ENCODE assay signal across 8 cellular contexts in the genomic region with DNA sequence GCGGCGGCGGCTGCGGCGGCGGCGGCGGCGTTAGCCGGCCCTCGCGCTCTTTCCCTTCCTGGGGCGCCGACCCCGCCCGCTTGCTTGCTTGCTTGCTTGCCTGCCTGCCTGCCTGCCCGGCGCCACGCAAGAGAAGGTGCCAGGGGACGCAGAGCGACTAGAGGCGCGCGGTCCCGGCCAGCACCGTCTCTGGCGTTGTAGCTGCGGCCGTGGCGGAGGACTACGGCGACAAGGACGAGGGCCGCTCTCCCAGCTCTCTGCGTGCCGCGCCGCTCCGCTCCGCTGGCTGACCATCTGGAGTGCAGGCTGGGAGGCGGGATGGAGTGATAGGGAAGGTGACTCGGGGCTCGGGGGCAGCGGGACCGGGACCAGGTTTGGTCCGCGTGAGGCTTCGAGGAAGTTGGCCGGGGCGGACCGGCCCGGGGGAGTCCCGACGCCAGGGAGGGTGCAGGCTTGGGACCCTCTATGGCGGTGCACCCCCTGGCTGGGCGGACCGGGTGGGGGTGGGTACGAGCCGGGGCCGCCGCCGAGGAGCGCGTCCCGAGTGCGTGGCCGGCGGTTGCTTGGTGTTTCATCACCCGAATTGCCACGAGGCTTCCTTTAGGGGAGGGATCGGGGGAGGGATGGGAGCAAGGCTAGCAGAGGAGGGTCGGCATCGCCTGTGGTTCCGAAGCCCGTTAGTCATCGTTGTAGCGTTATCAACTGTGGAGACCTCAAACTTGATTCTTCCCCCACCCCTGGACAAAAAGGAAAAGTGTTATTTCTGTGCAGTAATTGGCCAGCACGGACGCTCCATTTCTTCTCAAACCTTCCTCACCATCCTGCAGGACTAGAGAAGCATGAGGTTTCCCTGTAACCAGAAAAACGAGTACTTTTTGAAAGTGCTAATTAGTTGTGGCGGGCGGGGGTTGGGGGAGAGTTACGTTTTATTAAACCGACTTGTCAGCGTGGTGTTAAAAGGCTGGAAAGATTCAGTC. TPM values are rescaled to one million over a fixed set of nuclear protein-coding genes. Genes with fewer than 3 reads are reported as not detected.
DNase-seq lines count a peak whose midpoint lies in the region; ATAC-seq, FAIRE-seq and TF ChIP-seq lines count a peak whose summit lies in the region.

No MANE protein-coding gene starts in this region.

- H3K27me3 Mint-ChIP-seq in activated CD4-positive, alpha-beta memory T cell treated with anti-CD3 and anti-CD28 coated beads, Interleukin-2, amount 10 ng/mL, durations not matched to agents 7 days and 5 days = no peaks in the 10 kb centered on the region

- H3K36me3 Mint-ChIP-seq in activated CD4-positive, alpha-beta memory T cell treated with anti-CD3 and anti-CD28 coated beads, Interleukin-2, amount 10 ng/mL, durations not matched to agents 7 days and 5 days (ENCODE audit: low read depth) = peaks cover 16% of the 10 kb centered on the region

- no peak for FAIRE-seq in A549 (lab: Jason Lieb, UNC)

- H3K27ac Mint-ChIP-seq in activated CD4-positive, alpha-beta memory T cell treated with anti-CD3 and anti-CD28 coated beads, Interleukin-2, amount 10 ng/mL, durations not matched to agents 7 days and 5 days = peak overlapping the region; percentile 97

- TF ChIP-seq RAD21 in A549 (conservative IDR thresholded peaks at IDR 0.05 in 1 of 2, IDR thresholded peaks at IDR 0.05 in 1 of 2) = no peak

- CTCF ChIA-PET in A549 (lab: Yijun Ruan, JAX) = no interaction called here
- CTCF ChIA-PET in activated CD4-positive, alpha-beta memory T cell treated with anti-CD3 and anti-CD28 coated beads, Interleukin-2, amount 10 ng/mL, durations not matched to agents 7 days and 5 days (lab: Charles Lee) = interaction anchor here (1.6 kb wide), 1 partner anchor 14 kb away, joined by 3 read pairs; a partner anchor contains a TSS

- peak overlapping the region; percentile 98 for H3K4me3 Mint-ChIP-seq in activated CD4-positive, alpha-beta memory T cell treated with anti-CD3 and anti-CD28 coated beads, Interleukin-2, amount 10 ng/mL, durations not matched to agents 7 days and 5 days

- ATAC-seq in A549 (peak; percentile 74 to 86), HG02938 (IDR thresholded peaks at IDR 0.05; ENCODE audit: unreplicated experiment) (peak; percentile 46)

- peak overlapping the region; percentile 77 for H3K4me2 ChIP-seq in A549

- no peak for TF ChIP-seq CTCF in A549 (IDR thresholded peaks at IDR 0.05)
- no peak for TF ChIP-seq CTCF in GM13976 (IDR thresholded peaks at IDR 0.05; ENCODE audit: borderline replicate concordance, control extremely low read depth, extremely low read depth, insufficient read depth, missing control alignments)

- DNase-seq in A549 (ENCODE audit: low read depth in 1 of 2, low spot score in 1 of 2) (peak; percentile 66 to 83), GM13976 (ENCODE audit: low spot score) (peak; percentile 55), NCI-H2227 treated with DMSO at 0.1 percent for 48 hours (lab: John Stamatoyannopoulos, UW) (peak; percentile 54), medulla oblongata (ENCODE audit: extremely low spot score) (peak; percentile 55)
- DNase-seq in activated CD4-positive, alpha-beta memory T cell treated with anti-CD3 and anti-CD28 coated beads, Interleukin-2, amount 10 ng/mL, durations not matched to agents 7 days and 5 days = peak; percentile 73
- peak; percentile 32 for DNase-seq in effector CD4-positive, alpha-beta T cell
- peak; percentile 59 for DNase-seq in stimulated activated CD8-positive, alpha-beta memory T cell treated with anti-CD3 and anti-CD28 coated beads, Interleukin-12 subunit alpha, Interleukin-12 subunit beta, amount 100 ng/mL, for 24 hours (ENCODE audit: extremely low read depth)

- H3K4me1 ChIP-seq in A549 = peaks cover 40% of the 10 kb centered on the region; the same call in 2 of the 3 replicates

- no peaks in the 10 kb centered on the region for H3K9me3 ChIP-seq in A549

- H3K27ac ChIP-seq in A549 = peak overlapping the region; percentile 99

- peak; percentile 55 for TF ChIP-seq POLR2A in A549 (IDR thresholded peaks at IDR 0.05; ENCODE audit: low read length)

- no peak for TF ChIP-seq EP300 in A549 (IDR thresholded peaks at IDR 0.05)

- peaks cover 54% of the 10 kb centered on the region for H3K4me1 Mint-ChIP-seq in activated CD4-positive, alpha-beta memory T cell treated with anti-CD3 and anti-CD28 coated beads, Interleukin-2, amount 10 ng/mL, durations not matched to agents 7 days and 5 days

- peak overlapping the region; percentile 85 for H3K4me3 ChIP-seq in A549

- H3K9me3 Mint-ChIP-seq in activated CD4-positive, alpha-beta memory T cell treated with anti-CD3 and anti-CD28 coated beads, Interleukin-2, amount 10 ng/mL, durations not matched to agents 7 days and 5 days = no peaks in the 10 kb centered on the region

- under 1% methylated on average over 37 of the region's 85 CpGs for WGBS in A549 (ENCODE audit: missing lambda C conversion rate)

- POLR2A ChIA-PET in A549 (lab: Yijun Ruan, JAX) = interaction anchor here (0.6 to 1.4 kb wide), 5 partner anchors 8 to 561 kb away, joined by 3 to 5 read pairs (median 5); a partner anchor contains a TSS
- POLR2A ChIA-PET in activated CD4-positive, alpha-beta memory T cell treated with anti-CD3 and anti-CD28 coated beads, Interleukin-2, amount 10 ng/mL, durations not matched to agents 7 days and 5 days (lab: Charles Lee) = interaction anchor here (0.5 to 2.1 kb wide), 14 partner anchors 14 to 627 kb away, joined by 3 to 11 read pairs (median 3); a partner anchor contains a TSS

- in situ Hi-C loops in GM13976 (cut with MboI; ENCODE audit: low sequenced_read_pairs, unreplicated experiment) = no loop called here

TF ChIP-seq in A549, 52 proteins besides CTCF, POLR2A, EP300 and RAD21 (continues in another document):
- TF ChIP-seq PHF8 (IDR thresholded peaks at IDR 0.05; ENCODE audit: borderline replicate concordance, low read depth) (peak; percentile 68), CEBPB (IDR thresholded peaks at IDR 0.05) (peak; percentile 86 to 87; a peak in 3 of 4 replicates), TFCP2L1 (CRISPR knock-in tag; IDR thresholded peaks at IDR 0.05) (peak; percentile 78; the same call in 1 of the 2 replicates), FOXS1 (CRISPR knock-in tag; IDR thresholded peaks at IDR 0.05) (no peak), SMC3 (IDR thresholded peaks at IDR 0.05) (no peak), CBX8 (IDR thresholded peaks at IDR 0.05) (no peak), FOSL2 (IDR thresholded peaks at IDR 0.05) (no peak), FOSL2 (CRISPR knock-in tag; IDR thresholded peaks at IDR 0.05) (peak; percentile 75; the same call in 1 of the 2 replicates), RARB (CRISPR knock-in tag; IDR thresholded peaks at IDR 0.05) (peak; percentile 77), KDM1A (IDR thresholded peaks at IDR 0.05; ENCODE audit: low read depth) (no peak), JUN (IDR thresholded peaks at IDR 0.05) (peak; percentile 51 to 85; a peak in 4 of 5 replicates)
- TF ChIP-seq, protein P1, sequence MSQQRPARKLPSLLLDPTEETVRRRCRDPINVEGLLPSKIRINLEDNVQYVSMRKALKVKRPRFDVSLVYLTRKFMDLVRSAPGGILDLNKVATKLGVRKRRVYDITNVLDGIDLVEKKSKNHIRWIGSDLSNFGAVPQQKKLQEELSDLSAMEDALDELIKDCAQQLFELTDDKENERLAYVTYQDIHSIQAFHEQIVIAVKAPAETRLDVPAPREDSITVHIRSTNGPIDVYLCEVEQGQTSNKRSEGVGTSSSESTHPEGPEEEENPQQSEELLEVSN (IDR thresholded peaks at IDR 0.05; ENCODE audit: borderline replicate concordance, low read depth) = 0 out of 2 replicates have a peak, but pooled peaks have one; percentile 48
- TF ChIP-seq, protein P2, sequence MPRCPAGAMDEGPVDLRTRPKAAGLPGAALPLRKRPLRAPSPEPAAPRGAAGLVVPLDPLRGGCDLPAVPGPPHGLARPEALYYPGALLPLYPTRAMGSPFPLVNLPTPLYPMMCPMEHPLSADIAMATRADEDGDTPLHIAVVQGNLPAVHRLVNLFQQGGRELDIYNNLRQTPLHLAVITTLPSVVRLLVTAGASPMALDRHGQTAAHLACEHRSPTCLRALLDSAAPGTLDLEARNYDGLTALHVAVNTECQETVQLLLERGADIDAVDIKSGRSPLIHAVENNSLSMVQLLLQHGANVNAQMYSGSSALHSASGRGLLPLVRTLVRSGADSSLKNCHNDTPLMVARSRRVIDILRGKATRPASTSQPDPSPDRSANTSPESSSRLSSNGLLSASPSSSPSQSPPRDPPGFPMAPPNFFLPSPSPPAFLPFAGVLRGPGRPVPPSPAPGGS (IDR thresholded peaks at IDR 0.05) = peak; percentile 61; the same call in 2 of the 3 replicates
- TF ChIP-seq, protein P3, sequence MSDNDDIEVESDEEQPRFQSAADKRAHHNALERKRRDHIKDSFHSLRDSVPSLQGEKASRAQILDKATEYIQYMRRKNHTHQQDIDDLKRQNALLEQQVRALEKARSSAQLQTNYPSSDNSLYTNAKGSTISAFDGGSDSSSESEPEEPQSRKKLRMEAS (IDR thresholded peaks at IDR 0.05) = peak; percentile 97

RNA-seq across cellular contexts. Expression of a gene that starts 0.6 kb away (rescaled TPM):
- polyA plus RNA-seq in A549 (2011; rRNA removed) (206 and 229 TPM in 2 replicates), A549 (2017; fragmentation: RNase III; extraction: RNeasy Plus Mini Kit Qiagen cat#74134 plus additional on column Dnase treatment) (63.0 to 65.9 TPM (median 65.5 TPM) in 3 replicates)
- 27.3 and 32.9 TPM in 2 replicates for polyA plus RNA-seq in A549 (2012; cell fraction: cytosol; rRNA removed)
- polyA plus RNA-seq in A549 (2012; cell fraction: nucleus; rRNA removed) = 20.8 and 28.5 TPM in 2 replicates
- polyA minus RNA-seq in A549 (2011; rRNA and poly(A)+ RNA removed) = 83.5 and 89.5 TPM in 2 replicates
- 100 to 1,000 TPM; 119 to 122 TPM for total RNA-seq in activated CD4-positive, alpha-beta memory T cell treated with anti-CD3 and anti-CD28 coated beads, Interleukin-2, amount 10 ng/mL, durations not matched to agents 7 days and 5 days

RNA-seq across cellular contexts. Expression of a gene that starts 14.2 kb away (rescaled TPM):
- 0.22 and 0.37 TPM in 2 replicates for polyA plus RNA-seq in A549 (2011; rRNA removed)
- 0.04 and 0.06 TPM in 2 replicates for polyA plus RNA-seq in A549 (2012; cell fraction: cytosol; rRNA removed)
- polyA plus RNA-seq in A549 (2012; cell fraction: nucleus; rRNA removed) = 0.08 and 0.12 TPM in 2 replicates
- 0.05 to 0.18 TPM in 2 of 3 replicates, not detected in the other for polyA plus RNA-seq in A549 (2017; fragmentation: RNase III; extraction: RNeasy Plus Mini Kit Qiagen cat#74134 plus additional on column Dnase treatment)
- polyA minus RNA-seq in A549 (2011; rRNA and poly(A)+ RNA removed) = 0.12 TPM in 1 of 2 replicates, not detected in the other
- total RNA-seq in activated CD4-positive, alpha-beta memory T cell treated with anti-CD3 and anti-CD28 coated beads, Interleukin-2, amount 10 ng/mL, durations not matched to agents 7 days and 5 days = under 1 TPM in 1 of 2 experiments, not detected in 1; 0.40 TPM

RNA-seq across cellular contexts. Expression of a gene that starts 47.2 kb away (rescaled TPM):
- 34.6 and 52.5 TPM in 2 replicates for polyA plus RNA-seq in A549 (2011; rRNA removed)
- 8.1 and 8.3 TPM in 2 replicates for polyA plus RNA-seq in A549 (2012; cell fraction: cytosol; rRNA removed)
- 5.3 and 10.0 TPM in 2 replicates for polyA plus RNA-seq in A549 (2012; cell fraction: nucleus; rRNA removed)
- polyA plus RNA-seq in A549 (2017; fragmentation: RNase III; extraction: RNeasy Plus Mini Kit Qiagen cat#74134 plus additional on column Dnase treatment) = 28.0 to 29.3 TPM (median 28.7 TPM) in 3 replicates
- polyA minus RNA-seq in A549 (2011; rRNA and poly(A)+ RNA removed) = 11.8 and 12.2 TPM in 2 replicates
- total RNA-seq in activated CD4-positive, alpha-beta memory T cell treated with anti-CD3 and anti-CD28 coated beads, Interleukin-2, amount 10 ng/mL, durations not matched to agents 7 days and 5 days = 10 to 100 TPM; 34.1 to 36.0 TPM

Comparison
In these comparisons a context has a peak if more than half of its experiments do, and no peak if none do; other contexts are left out.
1. Peak in every context shown above with its lines: DNase-seq, ATAC-seq, H3K4me3 ChIP-seq and H3K27ac ChIP-seq.